1 cellular context compared by ENCODE assay signal in the genomic region with DNA sequence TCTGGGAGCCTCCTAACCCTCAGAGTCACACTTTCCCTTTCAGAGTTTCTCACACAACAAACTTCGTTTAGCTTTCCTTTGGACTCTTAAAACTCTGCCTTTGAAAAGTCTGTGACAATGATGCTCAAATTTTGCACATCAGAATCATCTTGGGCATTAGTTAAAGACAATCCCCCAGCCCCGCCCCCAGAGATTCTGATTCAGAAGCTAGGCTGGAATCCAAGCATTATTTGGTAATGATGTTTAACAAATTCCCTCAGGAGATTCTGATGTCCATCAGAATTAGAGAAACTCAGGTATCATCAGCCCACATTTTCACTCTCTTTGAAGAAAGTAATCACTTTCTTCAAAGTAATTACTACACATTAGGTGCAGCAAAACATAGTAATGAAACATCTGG.
TF ChIP-seq lines count a peak whose summit lies in the region.

No MANE protein-coding gene starts in this region.

TF ChIP-seq in GM23338, 12 proteins besides CTCF, POLR2A, EP300 and RAD21 (continued from another document):
- TF ChIP-seq, protein P1, sequence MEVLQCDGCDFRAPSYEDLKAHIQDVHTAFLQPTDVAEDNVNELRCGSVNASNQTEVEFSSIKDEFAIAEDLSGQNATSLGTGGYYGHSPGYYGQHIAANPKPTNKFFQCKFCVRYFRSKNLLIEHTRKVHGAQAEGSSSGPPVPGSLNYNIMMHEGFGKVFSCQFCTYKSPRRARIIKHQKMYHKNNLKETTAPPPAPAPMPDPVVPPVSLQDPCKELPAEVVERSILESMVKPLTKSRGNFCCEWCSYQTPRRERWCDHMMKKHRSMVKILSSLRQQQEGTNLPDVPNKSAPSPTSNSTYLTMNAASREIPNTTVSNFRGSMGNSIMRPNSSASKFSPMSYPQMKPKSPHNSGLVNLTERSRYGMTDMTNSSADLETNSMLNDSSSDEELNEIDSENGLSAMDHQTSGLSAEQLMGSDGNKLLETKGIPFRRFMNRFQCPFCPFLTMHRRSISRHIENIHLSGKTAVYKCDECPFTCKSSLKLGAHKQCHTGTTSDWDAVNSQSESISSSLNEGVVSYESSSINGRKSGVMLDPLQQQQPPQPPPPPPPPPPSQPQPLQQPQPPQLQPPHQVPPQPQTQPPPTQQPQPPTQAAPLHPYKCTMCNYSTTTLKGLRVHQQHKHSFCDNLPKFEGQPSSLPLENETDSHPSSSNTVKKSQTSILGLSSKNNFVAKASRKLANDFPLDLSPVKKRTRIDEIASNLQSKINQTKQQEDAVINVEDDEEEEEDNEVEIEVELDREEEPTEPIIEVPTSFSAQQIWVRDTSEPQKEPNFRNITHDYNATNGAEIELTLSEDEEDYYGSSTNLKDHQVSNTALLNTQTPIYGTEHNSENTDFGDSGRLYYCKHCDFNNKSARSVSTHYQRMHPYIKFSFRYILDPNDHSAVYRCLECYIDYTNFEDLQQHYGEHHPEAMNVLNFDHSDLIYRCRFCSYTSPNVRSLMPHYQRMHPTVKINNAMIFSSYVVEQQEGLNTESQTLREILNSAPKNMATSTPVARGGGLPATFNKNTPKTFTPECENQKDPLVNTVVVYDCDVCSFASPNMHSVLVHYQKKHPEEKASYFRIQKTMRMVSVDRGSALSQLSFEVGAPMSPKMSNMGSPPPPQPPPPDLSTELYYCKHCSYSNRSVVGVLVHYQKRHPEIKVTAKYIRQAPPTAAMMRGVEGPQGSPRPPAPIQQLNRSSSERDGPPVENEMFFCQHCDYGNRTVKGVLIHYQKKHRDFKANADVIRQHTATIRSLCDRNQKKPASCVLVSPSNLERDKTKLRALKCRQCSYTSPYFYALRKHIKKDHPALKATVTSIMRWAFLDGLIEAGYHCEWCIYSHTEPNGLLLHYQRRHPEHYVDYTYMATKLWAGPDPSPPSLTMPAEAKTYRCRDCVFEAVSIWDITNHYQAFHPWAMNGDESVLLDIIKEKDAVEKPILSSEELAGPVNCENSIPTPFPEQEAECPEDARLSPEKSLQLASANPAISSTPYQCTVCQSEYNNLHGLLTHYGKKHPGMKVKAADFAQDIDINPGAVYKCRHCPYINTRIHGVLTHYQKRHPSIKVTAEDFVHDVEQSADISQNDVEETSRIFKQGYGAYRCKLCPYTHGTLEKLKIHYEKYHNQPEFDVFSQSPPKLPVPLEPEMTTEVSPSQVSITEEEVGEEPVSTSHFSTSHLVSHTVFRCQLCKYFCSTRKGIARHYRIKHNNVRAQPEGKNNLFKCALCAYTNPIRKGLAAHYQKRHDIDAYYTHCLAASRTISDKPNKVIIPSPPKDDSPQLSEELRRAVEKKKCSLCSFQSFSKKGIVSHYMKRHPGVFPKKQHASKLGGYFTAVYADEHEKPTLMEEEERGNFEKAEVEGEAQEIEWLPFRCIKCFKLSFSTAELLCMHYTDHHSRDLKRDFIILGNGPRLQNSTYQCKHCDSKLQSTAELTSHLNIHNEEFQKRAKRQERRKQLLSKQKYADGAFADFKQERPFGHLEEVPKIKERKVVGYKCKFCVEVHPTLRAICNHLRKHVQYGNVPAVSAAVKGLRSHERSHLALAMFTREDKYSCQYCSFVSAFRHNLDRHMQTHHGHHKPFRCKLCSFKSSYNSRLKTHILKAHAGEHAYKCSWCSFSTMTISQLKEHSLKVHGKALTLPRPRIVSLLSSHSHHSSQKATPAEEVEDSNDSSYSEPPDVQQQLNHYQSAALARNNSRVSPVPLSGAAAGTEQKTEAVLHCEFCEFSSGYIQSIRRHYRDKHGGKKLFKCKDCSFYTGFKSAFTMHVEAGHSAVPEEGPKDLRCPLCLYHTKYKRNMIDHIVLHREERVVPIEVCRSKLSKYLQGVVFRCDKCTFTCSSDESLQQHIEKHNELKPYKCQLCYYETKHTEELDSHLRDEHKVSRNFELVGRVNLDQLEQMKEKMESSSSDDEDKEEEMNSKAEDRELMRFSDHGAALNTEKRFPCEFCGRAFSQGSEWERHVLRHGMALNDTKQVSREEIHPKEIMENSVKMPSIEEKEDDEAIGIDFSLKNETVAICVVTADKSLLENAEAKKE (CRISPR knock-in tag; IDR thresholded peaks at IDR 0.05) = no peak
- TF ChIP-seq ZNF331 (CRISPR knock-in tag; IDR thresholded peaks at IDR 0.05; ENCODE audit: low read depth) (no peak), CREB1 (CRISPR knock-in tag; IDR thresholded peaks at IDR 0.05; ENCODE audit: low read depth) (no peak), STAT1 (IDR thresholded peaks at IDR 0.05; ENCODE audit: unreplicated experiment) (no peak), JUNB (IDR thresholded peaks at IDR 0.05; ENCODE audit: unreplicated experiment) (no peak), EZH2phosphoT487 (IDR thresholded peaks at IDR 0.05; ENCODE audit: unreplicated experiment) (no peak), NANOG (IDR thresholded peaks at IDR 0.05; ENCODE audit: borderline replicate concordance) (no peak), ZNF114 (CRISPR knock-in tag; IDR thresholded peaks at IDR 0.05) (no peak)
- TF ChIP-seq, protein P2, sequence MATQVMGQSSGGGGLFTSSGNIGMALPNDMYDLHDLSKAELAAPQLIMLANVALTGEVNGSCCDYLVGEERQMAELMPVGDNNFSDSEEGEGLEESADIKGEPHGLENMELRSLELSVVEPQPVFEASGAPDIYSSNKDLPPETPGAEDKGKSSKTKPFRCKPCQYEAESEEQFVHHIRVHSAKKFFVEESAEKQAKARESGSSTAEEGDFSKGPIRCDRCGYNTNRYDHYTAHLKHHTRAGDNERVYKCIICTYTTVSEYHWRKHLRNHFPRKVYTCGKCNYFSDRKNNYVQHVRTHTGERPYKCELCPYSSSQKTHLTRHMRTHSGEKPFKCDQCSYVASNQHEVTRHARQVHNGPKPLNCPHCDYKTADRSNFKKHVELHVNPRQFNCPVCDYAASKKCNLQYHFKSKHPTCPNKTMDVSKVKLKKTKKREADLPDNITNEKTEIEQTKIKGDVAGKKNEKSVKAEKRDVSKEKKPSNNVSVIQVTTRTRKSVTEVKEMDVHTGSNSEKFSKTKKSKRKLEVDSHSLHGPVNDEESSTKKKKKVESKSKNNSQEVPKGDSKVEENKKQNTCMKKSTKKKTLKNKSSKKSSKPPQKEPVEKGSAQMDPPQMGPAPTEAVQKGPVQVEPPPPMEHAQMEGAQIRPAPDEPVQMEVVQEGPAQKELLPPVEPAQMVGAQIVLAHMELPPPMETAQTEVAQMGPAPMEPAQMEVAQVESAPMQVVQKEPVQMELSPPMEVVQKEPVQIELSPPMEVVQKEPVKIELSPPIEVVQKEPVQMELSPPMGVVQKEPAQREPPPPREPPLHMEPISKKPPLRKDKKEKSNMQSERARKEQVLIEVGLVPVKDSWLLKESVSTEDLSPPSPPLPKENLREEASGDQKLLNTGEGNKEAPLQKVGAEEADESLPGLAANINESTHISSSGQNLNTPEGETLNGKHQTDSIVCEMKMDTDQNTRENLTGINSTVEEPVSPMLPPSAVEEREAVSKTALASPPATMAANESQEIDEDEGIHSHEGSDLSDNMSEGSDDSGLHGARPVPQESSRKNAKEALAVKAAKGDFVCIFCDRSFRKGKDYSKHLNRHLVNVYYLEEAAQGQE (IDR thresholded peaks at IDR 0.05; ENCODE audit: unreplicated experiment) = no peak
- TF ChIP-seq, protein P3, sequence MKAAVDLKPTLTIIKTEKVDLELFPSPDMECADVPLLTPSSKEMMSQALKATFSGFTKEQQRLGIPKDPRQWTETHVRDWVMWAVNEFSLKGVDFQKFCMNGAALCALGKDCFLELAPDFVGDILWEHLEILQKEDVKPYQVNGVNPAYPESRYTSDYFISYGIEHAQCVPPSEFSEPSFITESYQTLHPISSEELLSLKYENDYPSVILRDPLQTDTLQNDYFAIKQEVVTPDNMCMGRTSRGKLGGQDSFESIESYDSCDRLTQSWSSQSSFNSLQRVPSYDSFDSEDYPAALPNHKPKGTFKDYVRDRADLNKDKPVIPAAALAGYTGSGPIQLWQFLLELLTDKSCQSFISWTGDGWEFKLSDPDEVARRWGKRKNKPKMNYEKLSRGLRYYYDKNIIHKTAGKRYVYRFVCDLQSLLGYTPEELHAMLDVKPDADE (IDR thresholded peaks at IDR 0.05) = no peak
